ENCODE assay signal across 8 cellular contexts in genomic region chr15:74053941-74054529, GRCh38. TPM values are rescaled to one million over a fixed set of nuclear protein-coding genes. Genes with fewer than 3 reads are reported as not detected.
DNase-seq lines count a peak whose midpoint lies in the region; ATAC-seq and TF ChIP-seq lines count a peak whose summit lies in the region.

No MANE protein-coding gene starts in this region.

- no peaks in the 10 kb centered on the region for H3K9me3 ChIP-seq in right atrium auricular region

- peaks cover 0 to 34% of the 10 kb centered on the region in 2 donors for H3K4me1 ChIP-seq in right atrium auricular region

- H3K27ac ChIP-seq in right atrium auricular region: no peak overlapping the region

- H3K4me3 ChIP-seq in right atrium auricular region: no peak overlapping the region
- no peak overlapping the region for H3K4me3 ChIP-seq in skeletal muscle cell (ENCODE audit: low read depth, low read length)

- TF ChIP-seq CTCF in GM10266 (IDR thresholded peaks at IDR 0.05; ENCODE audit: control insufficient read depth, insufficient read depth, low read depth, missing control alignments): peak; percentile 60
- TF ChIP-seq CTCF in right atrium auricular region (IDR thresholded peaks at IDR 0.05): peak; percentile 66 to 89

- no peaks in the 10 kb centered on the region for H3K27me3 ChIP-seq in right atrium auricular region

- DNase-seq in GM10266 (ENCODE audit: extremely low spot score): peak; percentile 79
- peak; percentile 77 to 89 (median 78) for DNase-seq in NCI-H1417 (lab: John Stamatoyannopoulos, UW)
- DNase-seq in T-helper 2 cell: peak; percentile 12 to 77 (median 50)
- DNase-seq in amygdala (lab: John Stamatoyannopoulos, UW): peak in 36 of 56 donors; percentile 5 to 56 (median 33)
- peak; percentile 79 for DNase-seq in right atrium auricular region (ENCODE audit: low spot score)
- DNase-seq in skeletal muscle cell (ENCODE audit: low read depth): peak; percentile 64

- ATAC-seq in GM21825 (IDR thresholded peaks at IDR 0.05; ENCODE audit: unreplicated experiment) (no peak), GM21381 (IDR thresholded peaks at IDR 0.05; ENCODE audit: unreplicated experiment) (no peak)

- H3K36me3 ChIP-seq in right atrium auricular region: no peaks in the 10 kb centered on the region

RNA-seq across cellular contexts. Expression of gene GOLGA6A, which starts 28.3 kb away (rescaled TPM):
- not detected for total RNA-seq in right atrium auricular region

RNA-seq across cellular contexts. Expression of gene PML, which starts 59.5 kb away (rescaled TPM):
- 10 to 100 TPM; 27.3 to 36.1 TPM for total RNA-seq in right atrium auricular region
